1 cellular context compared by ENCODE assay signal in genomic region chr6:138682722-138683521, GRCh38.
A peak's percentile ranks its signal among the peaks of the same experiment; 100 is the strongest.
TF ChIP-seq lines count a peak whose summit lies in the region.

No MANE protein-coding gene starts in this region.

TF ChIP-seq in K562, 482 proteins besides CTCF, POLR2A, EP300 and RAD21 (continued from another document):
- TF ChIP-seq HINFP (tag; conservative IDR thresholded peaks at IDR 0.05; ENCODE audit: low read depth): no peak
- TF ChIP-seq RFX1 (IDR thresholded peaks at IDR 0.05): no peak
- TF ChIP-seq ZC3H4 (CRISPR knock-in tag; IDR thresholded peaks at IDR 0.05; ENCODE audit: borderline replicate concordance): no peak
- TF ChIP-seq HNRNPK (IDR thresholded peaks at IDR 0.05; ENCODE audit: low read depth, low read length, poor library complexity, severe bottlenecking): no peak
- no peak for TF ChIP-seq SMARCE1 (IDR thresholded peaks at IDR 0.05)
- no peak for TF ChIP-seq MEIS2 (IDR thresholded peaks at IDR 0.05; ENCODE audit: partially characterized antibody)
- TF ChIP-seq HMG20B (CRISPR knock-in tag; IDR thresholded peaks at IDR 0.05): no peak
- no peak for TF ChIP-seq KHSRP (IDR thresholded peaks at IDR 0.05)
- no peak for TF ChIP-seq DDX20 (tag; IDR thresholded peaks at IDR 0.05; ENCODE audit: low read depth)
- no peak for TF ChIP-seq THAP7 (CRISPR knock-in tag; IDR thresholded peaks at IDR 0.05)
- no peak for TF ChIP-seq MAFF (IDR thresholded peaks at IDR 0.05; ENCODE audit: low read length)
- TF ChIP-seq MAZ (CRISPR knock-in tag; conservative IDR thresholded peaks at IDR 0.05 in 1 of 2, IDR thresholded peaks at IDR 0.05 in 1 of 2): peak in 1 of 2 experiments; percentile 47; a peak in 1 of 4 replicates
- no peak for TF ChIP-seq YY1 (IDR thresholded peaks at IDR 0.05; ENCODE audit: borderline replicate concordance in 1 of 3, control insufficient read depth in 1 of 3, extremely low read depth in 1 of 3, insufficient read depth in 3 of 3, insufficient read length in 1 of 3, insufficient replicate concordance in 2 of 3, low read depth in 1 of 3, low read length in 2 of 3)
- no peak for TF ChIP-seq MAFK (IDR thresholded peaks at IDR 0.05; ENCODE audit: low read length)
- TF ChIP-seq BDP1 (IDR thresholded peaks at IDR 0.05; ENCODE audit: insufficient read depth, insufficient read length): no peak
- peak; percentile 84 for TF ChIP-seq FOSL1 (tag; conservative IDR thresholded peaks at IDR 0.05)
- peak in 1 of 2 experiments; percentile 27 for TF ChIP-seq E2F6 (IDR thresholded peaks at IDR 0.05; ENCODE audit: borderline replicate concordance in 1 of 2, extremely low read depth in 1 of 2, insufficient read depth in 1 of 2, insufficient read length in 1 of 2, low read depth in 1 of 2, low read length in 1 of 2, poor library complexity in 1 of 2, severe bottlenecking in 1 of 2)
- no peak for TF ChIP-seq ARID4B (CRISPR knock-in tag; IDR thresholded peaks at IDR 0.05)
- TF ChIP-seq AFF1 (IDR thresholded peaks at IDR 0.05; ENCODE audit: low read depth in 1 of 2, partially characterized antibody in 2 of 2): no peak
- no peak for TF ChIP-seq NR2C1 (IDR thresholded peaks at IDR 0.05)
- 0 out of 2 replicates have a peak, but pooled peaks have one; percentile 20 for TF ChIP-seq NR2C1 (tag; IDR thresholded peaks at IDR 0.05)
- no peak for TF ChIP-seq FOXJ2 (tag; IDR thresholded peaks at IDR 0.05)
- no peak for TF ChIP-seq GTF3C2 (IDR thresholded peaks at IDR 0.05; ENCODE audit: borderline replicate concordance, extremely low read depth, insufficient read length)
- TF ChIP-seq ZNF77 (CRISPR knock-in tag; IDR thresholded peaks at IDR 0.05): no peak
- no peak for TF ChIP-seq EWSR1 (IDR thresholded peaks at IDR 0.05; ENCODE audit: borderline replicate concordance, low read depth, partially characterized antibody)
- no peak for TF ChIP-seq CREM (IDR thresholded peaks at IDR 0.05; ENCODE audit: low read depth)
- no peak for TF ChIP-seq ELF4 (CRISPR knock-in tag; IDR thresholded peaks at IDR 0.05)
- no peak for TF ChIP-seq RB1 (IDR thresholded peaks at IDR 0.05; ENCODE audit: low read depth)
- peak; percentile 32; the same call in 1 of the 2 replicates for TF ChIP-seq L3MBTL2 (IDR thresholded peaks at IDR 0.05)
- TF ChIP-seq ZFX (CRISPR knock-in tag; IDR thresholded peaks at IDR 0.05): no peak
- no peak for TF ChIP-seq ELK3 (CRISPR knock-in tag; IDR thresholded peaks at IDR 0.05)
- TF ChIP-seq TFAM (CRISPR knock-in tag; conservative IDR thresholded peaks at IDR 0.05): no peak
